27 cellular contexts compared by ENCODE assay signal in genomic region chr16:87182759-87183158, GRCh38.
A peak's percentile ranks its signal among the peaks of the same experiment; 100 is the strongest.
DNase-seq lines count a peak whose midpoint lies in the region; ATAC-seq, FAIRE-seq and TF ChIP-seq lines count a peak whose summit lies in the region.
"Had no signal": no experiment of that assay in that cellular context is flagged by ENCODE, and none has a peak within 500 bp of the region (broad histone marks: within the 10 kb centered on the region; RNA-seq: fewer than 3 reads in every experiment).

No MANE protein-coding gene starts in this region.

- H3K4me1 ChIP-seq in HepG2 (ENCODE audit: insufficient read depth, low read length) (no peaks in the 10 kb centered on the region), right lobe of liver (no peaks in the 10 kb centered on the region), adipocyte (ENCODE audit: control insufficient read depth, insufficient read depth, low read length) (no peaks in the 10 kb centered on the region)
- H3K4me1 ChIP-seq: BE2C, HAP-1 had no signal

- H3K9ac ChIP-seq in HepG2 (ENCODE audit: insufficient read depth, low read depth, low read length) (no peak overlapping the region), adipocyte (ENCODE audit: low read length) (no peak overlapping the region)
- H3K9ac ChIP-seq: BLaER1 treated with 17β-estradiol and CSF1 and Interleukin-3, amounts not matched to agents 10 nM and 100 nM had no signal

- peak overlapping the region in 2 of 3 experiments; percentile 53 to 85 for H3K27ac Mint-ChIP-seq in nephron
- H3K27ac Mint-ChIP-seq: CD4-positive, alpha-beta T cell; CD8-positive, alpha-beta memory T cell; HFFc6 had no signal

- no peaks in the 10 kb centered on the region for H3K36me3 ChIP-seq in HepG2 (replicated peaks in 1 of 2; ENCODE audit: control insufficient read depth in 1 of 2, insufficient read depth in 2 of 2, low read length in 2 of 2)
- no peaks in the 10 kb centered on the region for H3K36me3 ChIP-seq in right lobe of liver
- H3K36me3 ChIP-seq in adipocyte (ENCODE audit: control insufficient read depth, insufficient read depth, low read length, severe bottlenecking): no peaks in the 10 kb centered on the region
- no peaks in the 10 kb centered on the region for H3K36me3 ChIP-seq in MG63
- H3K36me3 ChIP-seq: BE2C; BLaER1 treated with 17β-estradiol and CSF1 and Interleukin-3, amounts not matched to agents 10 nM and 100 nM; HAP-1 had no signal

- no peak for TF ChIP-seq CTCF in HepG2 (CRISPR knock-in tag; IDR thresholded peaks at IDR 0.05)
- TF ChIP-seq CTCF in right lobe of liver (IDR thresholded peaks at IDR 0.05): no peak
- TF ChIP-seq CTCF in nephron (IDR thresholded peaks at IDR 0.05; ENCODE audit: unreplicated experiment in 3 of 3): no peak
- TF ChIP-seq CTCF in RWPE1 (conservative IDR thresholded peaks at IDR 0.05; ENCODE audit: low read depth): no peak

- TF ChIP-seq POLR2A in HepG2 (IDR thresholded peaks at IDR 0.05; ENCODE audit: insufficient read depth in 1 of 2, low read depth in 2 of 2, low read length in 2 of 2) (no peak), right lobe of liver (IDR thresholded peaks at IDR 0.05) (no peak)

- ATAC-seq in HepG2: no peak
- no peak for ATAC-seq in right lobe of liver
- ATAC-seq: GM12878 had no signal

- intact Hi-C loops in HepG2 (cut with micrococcal nuclease; ENCODE audit: unreplicated experiment): no loop called here
- intact Hi-C loops in right lobe of liver (cut with DNase I): no loop called here

- H3K9me3 Mint-ChIP-seq in nephron: peaks cover 5% of the 10 kb centered on the region

- peaks cover 3 to 35% of the 10 kb centered on the region in 2 experiments; a peak in 3 of 5 replicates for H3K27me3 ChIP-seq in HepG2 (ENCODE audit: control insufficient read depth in 1 of 2, insufficient read depth in 2 of 2, low read length in 2 of 2)
- H3K27me3 ChIP-seq in right lobe of liver: no peaks in the 10 kb centered on the region
- no peaks in the 10 kb centered on the region for H3K27me3 ChIP-seq in adipocyte (replicated peaks; ENCODE audit: control insufficient read depth, insufficient read depth, low read length)
- no peaks in the 10 kb centered on the region for H3K27me3 ChIP-seq in MG63
- H3K27me3 ChIP-seq: BLaER1 treated with 17β-estradiol and CSF1 and Interleukin-3, amounts not matched to agents 10 nM and 100 nM had no signal

- in situ Hi-C loops in HepG2 (cut with HindIII; ENCODE audit: extremely low pct_ligation_motif_present, low pct_unique_long_range_greater_than_20kb): no loop called here

- peaks cover 59% of the 10 kb centered on the region for H3K27me3 Mint-ChIP-seq in nephron (ENCODE audit: low read depth)

- POLR2A ChIA-PET in HepG2 (lab: Yijun Ruan, JAX) (no interaction called here), RWPE1 (lab: Yijun Ruan, JAX; ENCODE audit: low non-redundant PET) (no interaction called here)

- H3K79me2 ChIP-seq in HepG2 (ENCODE audit: insufficient read depth, low read length): no peaks in the 10 kb centered on the region

- no peak for FAIRE-seq in HepG2 (lab: Jason Lieb, UNC)
- FAIRE-seq: A204.1, D721Med, GM12878, GM18507, H54 had no signal

- H3K4me3 Mint-ChIP-seq in nephron: no peak overlapping the region
- H3K4me3 Mint-ChIP-seq: CD14-positive monocyte; CD4-positive, alpha-beta T cell; CD8-positive, alpha-beta memory T cell; HFFc6 had no signal

- no peak overlapping the region for H3K27ac ChIP-seq in HepG2 (ENCODE audit: extremely low read length, insufficient read depth, low read length)
- H3K27ac ChIP-seq in right lobe of liver: no peak overlapping the region
- no peak overlapping the region for H3K27ac ChIP-seq in RWPE1
- H3K27ac ChIP-seq: 22Rv1; BLaER1 treated with 17β-estradiol and CSF1 and Interleukin-3, amounts not matched to agents 10 nM and 100 nM had no signal

- peaks cover 7% of the 10 kb centered on the region for H3K36me3 Mint-ChIP-seq in nephron (ENCODE audit: low read depth)
- H3K36me3 Mint-ChIP-seq: CD14-positive monocyte; CD8-positive, alpha-beta memory T cell had no signal

- DNase-seq in HepG2 (ENCODE audit: low spot score): no peak
- DNase-seq in right lobe of liver: no peak
- DNase-seq in adipocyte (ENCODE audit: low read depth): peak; percentile 62
- no peak for DNase-seq in MG63
- DNase-seq in RWPE1 (ENCODE audit: low spot score): no peak
- DNase-seq in T-helper 9 cell: no peak
- DNase-seq: ACHN; AML-193; BE2C; CD4-positive, alpha-beta T cell; CD8-positive, alpha-beta memory T cell; DMS 273 treated with DMSO at 0.1 percent for 48 hours; DMS79; EL; GDM1; GOT3; HFFc6 had no signal

- no peaks in the 10 kb centered on the region for H4K20me1 ChIP-seq in HepG2 (ENCODE audit: insufficient read depth, low read length)
- H4K20me1 ChIP-seq: BLaER1 treated with 17β-estradiol and CSF1 and Interleukin-3, amounts not matched to agents 10 nM and 100 nM had no signal

- no peak overlapping the region for H3K4me2 ChIP-seq in HepG2 (ENCODE audit: low read depth, low read length)
- H3K4me2 ChIP-seq: BLaER1 treated with 17β-estradiol and CSF1 and Interleukin-3, amounts not matched to agents 10 nM and 100 nM had no signal

- no peak overlapping the region for H2AFZ ChIP-seq in HepG2 (ENCODE audit: low read length)

- H3K9me3 ChIP-seq in HepG2 (ENCODE audit: low read length) (peaks cover 10% of the 10 kb centered on the region), right lobe of liver (no peaks in the 10 kb centered on the region), adipocyte (ENCODE audit: control insufficient read depth, low read length) (no peaks in the 10 kb centered on the region), MG63 (no peaks in the 10 kb centered on the region)
- H3K9me3 ChIP-seq: BE2C, HAP-1 had no signal

- H3K4me1 Mint-ChIP-seq in nephron: peaks cover 34% of the 10 kb centered on the region
- H3K4me1 Mint-ChIP-seq: CD14-positive monocyte; CD8-positive, alpha-beta memory T cell had no signal

- H3K4me3 ChIP-seq in HepG2 (replicated peaks in 1 of 3; ENCODE audit: insufficient read depth in 1 of 3, low read depth in 2 of 3, low read length in 3 of 3) (no peak overlapping the region), right lobe of liver (no peak overlapping the region), adipocyte (ENCODE audit: low read length) (no peak overlapping the region), MG63 (no peak overlapping the region)
- H3K4me3 ChIP-seq: BLaER1 treated with 17β-estradiol and CSF1 and Interleukin-3, amounts not matched to agents 10 nM and 100 nM; GM12878; HAP-1 had no signal

- BruUV-seq in HepG2 (replicated peaks; lab: Mats Ljungman, UMichigan): no TSS peak

- CTCF ChIA-PET in HepG2 (lab: Yijun Ruan, JAX; ENCODE audit: low intra/inter-chr PET ratio, low total read pairs): interaction anchor here (1.5 kb wide), 1 partner anchor 618 kb away, joined by 4 read pairs; no protein-coding TSS in a partner anchor
- CTCF ChIA-PET in RWPE1 (lab: Yijun Ruan, JAX): no interaction called here

- 8% methylated on average over 3 of the region's 3 CpGs for WGBS in HepG2 (ENCODE audit: low lambda C conversion rate)
- WGBS in right lobe of liver (ENCODE audit: insufficient coverage, low coverage, low lambda C conversion rate, missing lambda C conversion rate): 82% methylated on average over 3 of the region's 3 CpGs

- TF ChIP-seq RAD21 in HepG2 (CRISPR knock-in tag; IDR thresholded peaks at IDR 0.05): no peak

- TF ChIP-seq EP300 in HepG2 (IDR thresholded peaks at IDR 0.05; ENCODE audit: low read depth in 2 of 2, low read length in 2 of 2): no peak
- TF ChIP-seq EP300 in HepG2 (CRISPR knock-in tag; IDR thresholded peaks at IDR 0.05; ENCODE audit: borderline replicate concordance): no peak

TF ChIP-seq in HepG2, 621 proteins besides CTCF, POLR2A, EP300 and RAD21 (continues in another document):
- TF ChIP-seq MAFF (IDR thresholded peaks at IDR 0.05; ENCODE audit: low read depth, low read length) (peak; percentile 47; the same call in 1 of the 2 replicates), ZNF10 (CRISPR knock-in tag; IDR thresholded peaks at IDR 0.05; ENCODE audit: borderline replicate concordance, low read depth) (no peak), MAFK (conservative IDR thresholded peaks at IDR 0.05 in 1 of 2, IDR thresholded peaks at IDR 0.05 in 1 of 2; ENCODE audit: low read length in 2 of 2) (peak; percentile 57 to 72; a peak in 2 of 4 replicates)
